In genomic region chr11:9765320-9766101, GRCh38 we compare ENCODE assay signal across 1 cellular context.
TF ChIP-seq lines count a peak whose summit lies in the region.

No MANE protein-coding gene starts in this region.

TF ChIP-seq in HepG2, 621 proteins besides CTCF, POLR2A, EP300 and RAD21 (continued from another document and continues in another):
- TF ChIP-seq ZNF800 (CRISPR knock-in tag; IDR thresholded peaks at IDR 0.05) (peak; percentile 78), POGK (CRISPR knock-in tag; conservative IDR thresholded peaks at IDR 0.05) (peak; percentile 82; the same call in 1 of the 2 replicates), FOXP4 (CRISPR knock-in tag; IDR thresholded peaks at IDR 0.05) (peak; percentile 85), PRMT3 (CRISPR knock-in tag; IDR thresholded peaks at IDR 0.05; ENCODE audit: borderline replicate concordance, low read depth) (no peak), SIX4 (CRISPR knock-in tag; IDR thresholded peaks at IDR 0.05) (peak; percentile 99), NFE2L2 (IDR thresholded peaks at IDR 0.05; ENCODE audit: low read length) (no peak), ZNF317 (CRISPR knock-in tag; IDR thresholded peaks at IDR 0.05) (0 out of 2 replicates have a peak, but pooled peaks have one; percentile 57), MEF2D (CRISPR knock-in tag; IDR thresholded peaks at IDR 0.05) (peak; percentile 80; the same call in 1 of the 2 replicates), ZNF569 (CRISPR knock-in tag; IDR thresholded peaks at IDR 0.05; ENCODE audit: borderline replicate concordance) (no peak), AGO1 (IDR thresholded peaks at IDR 0.05; ENCODE audit: low read depth, low read length, poor library complexity, severe bottlenecking) (no peak), BHLHE40 (IDR thresholded peaks at IDR 0.05; ENCODE audit: low read length) (no peak), SPEN (CRISPR knock-in tag; IDR thresholded peaks at IDR 0.05; ENCODE audit: low read depth) (peak; percentile 98), ZFX (CRISPR knock-in tag; IDR thresholded peaks at IDR 0.05; ENCODE audit: low read depth) (peak; percentile 100), MLLT10 (CRISPR knock-in tag; IDR thresholded peaks at IDR 0.05) (no peak), ZNF576 (CRISPR knock-in tag; IDR thresholded peaks at IDR 0.05) (no peak), MYNN (CRISPR knock-in tag; IDR thresholded peaks at IDR 0.05; ENCODE audit: low read depth) (no peak), MAFG (CRISPR knock-in tag; IDR thresholded peaks at IDR 0.05) (no peak), ZNF777 (CRISPR knock-in tag; IDR thresholded peaks at IDR 0.05) (no peak), SALL1 (CRISPR knock-in tag; IDR thresholded peaks at IDR 0.05) (peak; percentile 93), ZNF530 (CRISPR knock-in tag; IDR thresholded peaks at IDR 0.05; ENCODE audit: low read depth) (no peak), ZFP36L1 (CRISPR knock-in tag; IDR thresholded peaks at IDR 0.05) (peak; percentile 65; the same call in 1 of the 2 replicates), ZNF512B (CRISPR knock-in tag; IDR thresholded peaks at IDR 0.05; ENCODE audit: borderline replicate concordance) (no peak), ZBTB33 (CRISPR knock-in tag; IDR thresholded peaks at IDR 0.05) (0 out of 2 replicates have a peak, but pooled peaks have one; percentile 18), ONECUT2 (CRISPR knock-in tag; IDR thresholded peaks at IDR 0.05) (no peak), MAZ (IDR thresholded peaks at IDR 0.05; ENCODE audit: borderline replicate concordance, low read depth, low read length) (peak; percentile 52; the same call in 1 of the 2 replicates), MAZ (CRISPR knock-in tag; IDR thresholded peaks at IDR 0.05; ENCODE audit: low read depth) (peak; percentile 78; the same call in 1 of the 2 replicates), ZFYVE20 (CRISPR knock-in tag; IDR thresholded peaks at IDR 0.05; ENCODE audit: borderline replicate concordance, low read depth) (no peak), ZSCAN20 (CRISPR knock-in tag; IDR thresholded peaks at IDR 0.05; ENCODE audit: borderline replicate concordance) (0 out of 2 replicates have a peak, but pooled peaks have one; percentile 61), GTF2F1 (IDR thresholded peaks at IDR 0.05; ENCODE audit: low read length) (no peak), FOXA3 (CRISPR knock-in tag; IDR thresholded peaks at IDR 0.05) (peak; percentile 79), ZNF547 (CRISPR knock-in tag; IDR thresholded peaks at IDR 0.05) (peak; percentile 53), EZH2 (conservative IDR thresholded peaks at IDR 0.05; ENCODE audit: low read depth, low read length) (no peak), ZNF781 (CRISPR knock-in tag; IDR thresholded peaks at IDR 0.05; ENCODE audit: borderline replicate concordance, not compliant biosample characterization) (peak; percentile 58), ZNF274 (CRISPR knock-in tag; IDR thresholded peaks at IDR 0.05) (0 out of 2 replicates have a peak, but pooled peaks have one; percentile 24), SP1 (IDR thresholded peaks at IDR 0.05) (no peak), SP1 (CRISPR knock-in tag; IDR thresholded peaks at IDR 0.05) (no peak), ZBTB39 (CRISPR knock-in tag; IDR thresholded peaks at IDR 0.05) (no peak), REL (CRISPR knock-in tag; conservative IDR thresholded peaks at IDR 0.05) (0 out of 2 replicates have a peak, but pooled peaks have one; percentile 28), GATA4 (IDR thresholded peaks at IDR 0.05; ENCODE audit: borderline replicate concordance, low read depth) (no peak), GPBP1L1 (CRISPR knock-in tag; IDR thresholded peaks at IDR 0.05) (no peak), ZNF10 (CRISPR knock-in tag; IDR thresholded peaks at IDR 0.05; ENCODE audit: borderline replicate concordance, low read depth) (no peak), NCOR1 (IDR thresholded peaks at IDR 0.05; ENCODE audit: borderline replicate concordance, low read length) (no peak), TAF1 (CRISPR knock-in tag; IDR thresholded peaks at IDR 0.05) (peak; percentile 31; the same call in 1 of the 2 replicates), TFDP2 (CRISPR knock-in tag; IDR thresholded peaks at IDR 0.05) (no peak), IKZF1 (IDR thresholded peaks at IDR 0.05) (no peak), ZNF17 (CRISPR knock-in tag; IDR thresholded peaks at IDR 0.05) (no peak), FOXP1 (IDR thresholded peaks at IDR 0.05) (no peak), FOXP1 (CRISPR knock-in tag; IDR thresholded peaks at IDR 0.05) (peak; percentile 52), STAT5B (CRISPR knock-in tag; IDR thresholded peaks at IDR 0.05) (no peak), E2F1 (CRISPR knock-in tag; IDR thresholded peaks at IDR 0.05) (0 out of 2 replicates have a peak, but pooled peaks have one; percentile 22), LBX2 (CRISPR knock-in tag; IDR thresholded peaks at IDR 0.05; ENCODE audit: borderline replicate concordance) (no peak), MXD4 (CRISPR knock-in tag; IDR thresholded peaks at IDR 0.05) (peak; percentile 69; the same call in 1 of the 2 replicates)
